Comparison of ENCODE assay signal across 33 cellular contexts in the genomic region with DNA sequence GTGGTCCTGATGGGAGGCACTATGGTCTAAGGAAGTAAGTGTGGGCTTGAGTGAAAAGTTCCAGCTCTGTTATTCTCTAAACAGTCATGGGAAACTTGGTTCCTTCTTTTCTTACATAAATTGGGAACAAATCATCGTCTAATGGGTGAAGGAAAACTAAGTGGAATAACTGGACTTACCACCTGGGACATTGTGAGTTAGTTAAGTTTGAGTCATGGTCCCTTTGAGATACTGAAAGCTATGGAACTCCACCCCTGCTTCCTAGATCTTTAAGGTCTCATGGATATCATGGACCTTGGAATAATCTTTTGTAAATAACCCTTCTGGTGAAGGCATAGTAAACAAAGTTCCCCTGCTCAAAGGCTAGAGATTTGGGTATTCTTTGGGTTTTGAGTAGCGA. TPM values are rescaled to one million over a fixed set of nuclear protein-coding genes. Genes with fewer than 3 reads are reported as not detected.
"Had no signal": no experiment of that assay in that cellular context is flagged by ENCODE, and none has a peak within 500 bp of the region (broad histone marks: within the 10 kb centered on the region; RNA-seq: fewer than 3 reads in every experiment).

No MANE protein-coding gene starts in this region.

- H3K4me3 Mint-ChIP-seq: activated B cell treated with CpG ODN at 0.5 μM for 24 hours; activated CD4-positive, alpha-beta T cell treated with anti-CD3 and anti-CD28 coated beads, Interleukin-2, amount 10 ng/mL, durations not matched to agents 7 days and 5 days; activated naive CD4-positive, alpha-beta T cell treated with anti-CD3 and anti-CD28 coated beads, Interleukin-2, amount 10 ng/mL, durations not matched to agents 7 days and 5 days; activated naive CD8-positive, alpha-beta T cell; activated naive CD8-positive, alpha-beta T cell treated with anti-CD3 and anti-CD28 coated beads, Interleukin-2, amount 50 U/mL, for 24 hours; activated T-cell treated with anti-CD3 and anti-CD28 coated beads, Interleukin-2, amount 50 U/mL, for 4 hours; activated T-helper 1 cell treated with anti-CD3 and anti-CD28 coated beads, Interleukin-12 subunit alpha, Interleukin-12 subunit beta, Interleukin-2, Interleukin-4 antibody, amounts not matched to agents 30 ng/mL and 10 ng/mL and 1 ng/mL, durations not matched to agents 14 hours and 24 hours and 36 hours; brain had no signal

- H3K9me3 ChIP-seq: MG63 had no signal

- ATAC-seq: activated naive CD8-positive, alpha-beta T cell treated with anti-CD3 and anti-CD28 coated beads, Interleukin-2, amount 50 U/mL, for 24 hours; activated T-cell treated with anti-CD3 and anti-CD28 coated beads, Interleukin-2, amount 50 U/mL, for 4 hours had no signal

- H3K27me3 ChIP-seq: MG63 had no signal

- H3K27ac ChIP-seq: VCaP had no signal

- H3K4me3 ChIP-seq: MG63 had no signal

- H3K4me1 Mint-ChIP-seq: activated CD4-positive, alpha-beta T cell treated with anti-CD3 and anti-CD28 coated beads, Interleukin-2, amount 10 ng/mL, durations not matched to agents 7 days and 5 days; activated naive CD4-positive, alpha-beta T cell treated with anti-CD3 and anti-CD28 coated beads, Interleukin-2, amount 10 ng/mL, durations not matched to agents 7 days and 5 days; brain had no signal

- DNase-seq: activated B cell treated with CpG ODN at 0.5 μM for 24 hours; activated CD4-positive, alpha-beta T cell treated with anti-CD3 and anti-CD28 coated beads, Interleukin-2, amount 10 ng/mL, durations not matched to agents 7 days and 5 days; activated CD4-positive, alpha-beta T cell treated with anti-CD3 and anti-CD28 coated beads, Interleukin-2, amount 50 U/mL, for 48 hours; activated CD8-positive, alpha-beta memory T cell treated with anti-CD3 and anti-CD28 coated beads, Interleukin-2, amount 50 U/mL, for 4 hours; activated gamma-delta T cell treated with Interleukin-2 at 50 U/mL for 16 hours; activated naive CD4-positive, alpha-beta T cell treated with anti-CD3 and anti-CD28 coated beads, Interleukin-2, amount 10 ng/mL, durations not matched to agents 7 days and 5 days; activated naive CD8-positive, alpha-beta T cell treated with anti-CD3 and anti-CD28 coated beads, Interleukin-2, amount 50 U/mL, for 24 hours; activated T-cell treated with anti-CD3 and anti-CD28 coated beads for 4 hours; activated T-cell treated with anti-CD3 and anti-CD28 coated beads, Interleukin-2, amount 50 U/mL, for 4 hours; anterior cingulate cortex; central memory CD4-positive, alpha-beta T cell; Kasumi-1; MG63; NCI-H1048; NCI-H1105 treated with DMSO at 0.1 percent for 48 hours; NCI-H1436; NCI-H1694; NCI-H1930; NCI-H2081 treated with DMSO at 0.1 percent for 48 hours; NCI-H226; NCI-H446 treated with DMSO at 0.1 percent for 48 hours; NCI-H524; NCI-H69; Right ventricle myocardium superior; SW 1271; T-helper 1 cell; T-helper 2 cell; T-helper 9 cell had no signal

- H3K9me3 Mint-ChIP-seq: activated B cell treated with CpG ODN at 0.5 μM for 24 hours; activated CD4-positive, alpha-beta T cell treated with anti-CD3 and anti-CD28 coated beads, Interleukin-2, amount 10 ng/mL, durations not matched to agents 7 days and 5 days; activated naive CD4-positive, alpha-beta T cell treated with anti-CD3 and anti-CD28 coated beads, Interleukin-2, amount 10 ng/mL, durations not matched to agents 7 days and 5 days; activated naive CD8-positive, alpha-beta T cell treated with anti-CD3 and anti-CD28 coated beads, Interleukin-2, amount 50 U/mL, for 24 hours; activated T-cell treated with anti-CD3 and anti-CD28 coated beads, Interleukin-2, amount 50 U/mL, for 4 hours; activated T-helper 1 cell treated with anti-CD3 and anti-CD28 coated beads, Interleukin-12 subunit alpha, Interleukin-12 subunit beta, Interleukin-2, Interleukin-4 antibody, amounts not matched to agents 30 ng/mL and 10 ng/mL and 1 ng/mL, durations not matched to agents 14 hours and 24 hours and 36 hours; brain had no signal

- H3K27me3 Mint-ChIP-seq: activated B cell treated with CpG ODN at 0.5 μM for 24 hours; activated CD4-positive, alpha-beta T cell treated with anti-CD3 and anti-CD28 coated beads, Interleukin-2, amount 10 ng/mL, durations not matched to agents 7 days and 5 days; activated naive CD4-positive, alpha-beta T cell treated with anti-CD3 and anti-CD28 coated beads, Interleukin-2, amount 10 ng/mL, durations not matched to agents 7 days and 5 days; activated naive CD8-positive, alpha-beta T cell; activated naive CD8-positive, alpha-beta T cell treated with anti-CD3 and anti-CD28 coated beads, Interleukin-2, amount 50 U/mL, for 24 hours; brain had no signal

- H3K27ac Mint-ChIP-seq: activated B cell treated with CpG ODN at 0.5 μM for 24 hours; activated CD4-positive, alpha-beta T cell treated with anti-CD3 and anti-CD28 coated beads, Interleukin-2, amount 10 ng/mL, durations not matched to agents 7 days and 5 days; activated naive CD4-positive, alpha-beta T cell treated with anti-CD3 and anti-CD28 coated beads, Interleukin-2, amount 10 ng/mL, durations not matched to agents 7 days and 5 days; activated naive CD8-positive, alpha-beta T cell treated with anti-CD3 and anti-CD28 coated beads, Interleukin-2, amount 50 U/mL, for 24 hours; activated T-helper 1 cell treated with anti-CD3 and anti-CD28 coated beads, Interleukin-12 subunit alpha, Interleukin-12 subunit beta, Interleukin-2, Interleukin-4 antibody, amounts not matched to agents 30 ng/mL and 10 ng/mL and 1 ng/mL, durations not matched to agents 14 hours and 24 hours and 36 hours had no signal

RNA-seq across cellular contexts. Expression of a gene that starts 45.5 kb away (rescaled TPM):
- total RNA-seq: activated B cell treated with CpG ODN at 0.5 μM for 24 hours; activated T-cell treated with anti-CD3 and anti-CD28 coated beads, Interleukin-2, amount 50 U/mL, for 4 hours; activated T-helper 1 cell treated with anti-CD3 and anti-CD28 coated beads, Interleukin-12 subunit alpha, Interleukin-12 subunit beta, Interleukin-2, Interleukin-4 antibody, amounts not matched to agents 30 ng/mL and 10 ng/mL and 1 ng/mL, durations not matched to agents 14 hours and 24 hours and 36 hours; cerebellum; Right ventricle myocardium superior had no signal
